ENCODE assay signal across 8 cellular contexts in genomic region chr5:55535199-55535905, GRCh38. TPM values are rescaled to one million over a fixed set of nuclear protein-coding genes. Genes with fewer than 3 reads are reported as not detected.
DNase-seq lines count a peak whose midpoint lies in the region; ATAC-seq and TF ChIP-seq lines count a peak whose summit lies in the region.

No MANE protein-coding gene starts in this region.

- intact Hi-C loops in ovary (cut with DNase I): loop anchor here in 1 of 4 donors (10.0 kb wide), 1 partner anchor 111 kb away; no protein-coding TSS in a partner anchor

- no peak for TF ChIP-seq POLR2A in ovary (IDR thresholded peaks at IDR 0.05)

- no peak for TF ChIP-seq CTCF in fibroblast of villous mesenchyme (IDR thresholded peaks at IDR 0.05; ENCODE audit: insufficient read depth, low read depth, low read length)
- no peak for TF ChIP-seq CTCF in ovary (IDR thresholded peaks at IDR 0.05)

- H3K4me3 ChIP-seq in fibroblast of villous mesenchyme (ENCODE audit: low read depth, low read length) (peak overlapping the region; percentile 94), ovary (peak overlapping the region; percentile 82)

- H3K9me3 ChIP-seq in ovary: no peaks in the 10 kb centered on the region

- no peak for TF ChIP-seq EP300 in ovary (IDR thresholded peaks at IDR 0.05)

- H3K36me3 ChIP-seq in ovary: no peaks in the 10 kb centered on the region

- peak; percentile 11 for ATAC-seq in HG02885 (IDR thresholded peaks at IDR 0.05; ENCODE audit: poor library complexity, unreplicated experiment)

- peak overlapping the region; percentile 95 to 97 for H3K27ac ChIP-seq in ovary

- DNase-seq in NCI-H1105 treated with DMSO at 0.1 percent for 48 hours (lab: John Stamatoyannopoulos, UW): peak; percentile 45
- no peak for DNase-seq in NCI-H1105 (lab: John Stamatoyannopoulos, UW)
- DNase-seq in SW480 (ENCODE audit: low spot score): peak; percentile 43
- DNase-seq in fibroblast of villous mesenchyme (ENCODE audit: low read depth): peak; percentile 31
- no peak for DNase-seq in ovary
- DNase-seq in hippocampal formation (lab: John Stamatoyannopoulos, UW): no peak
- DNase-seq in glomerular visceral epithelial cell (ENCODE audit: extremely low spot score): no peak

- no peaks in the 10 kb centered on the region for H3K27me3 ChIP-seq in ovary

- H3K4me1 ChIP-seq in ovary (ENCODE audit: insufficient read depth): peaks cover 5% of the 10 kb centered on the region

- 14 to 15% (median 15%) methylated on average over 18 to 19 of the region's 19 CpGs for WGBS in ovary, 3 donors

RNA-seq across cellular contexts. Expression of gene PLPP1, which starts 0.6 kb away (rescaled TPM):
- total RNA-seq in fibroblast of villous mesenchyme (97.6 and 201 TPM in 2 replicates), ovary (100 to 1,000 TPM in 1 of 7 donors, 10 to 100 TPM in 6; 13.5 to 136 (median 33.5) TPM)
- 100 to 1,000 TPM in 1 of 2 donors, 10 to 100 TPM in 1; 48.9 to 133 TPM for polyA plus RNA-seq in ovary

Comparison
In these comparisons a context has a peak if more than half of its experiments do, and no peak if none do; other contexts are left out.
1. DNase-seq: peak in NCI-H1105 treated with DMSO at 0.1 percent for 48 hours (single experiment), SW480 (single experiment) and fibroblast of villous mesenchyme (single experiment); none in NCI-H1105 (single experiment), ovary (0 of 5), hippocampal formation (0 of 2) and glomerular visceral epithelial cell (single experiment).